ENCODE assay signal across 13 cellular contexts in the genomic region with DNA sequence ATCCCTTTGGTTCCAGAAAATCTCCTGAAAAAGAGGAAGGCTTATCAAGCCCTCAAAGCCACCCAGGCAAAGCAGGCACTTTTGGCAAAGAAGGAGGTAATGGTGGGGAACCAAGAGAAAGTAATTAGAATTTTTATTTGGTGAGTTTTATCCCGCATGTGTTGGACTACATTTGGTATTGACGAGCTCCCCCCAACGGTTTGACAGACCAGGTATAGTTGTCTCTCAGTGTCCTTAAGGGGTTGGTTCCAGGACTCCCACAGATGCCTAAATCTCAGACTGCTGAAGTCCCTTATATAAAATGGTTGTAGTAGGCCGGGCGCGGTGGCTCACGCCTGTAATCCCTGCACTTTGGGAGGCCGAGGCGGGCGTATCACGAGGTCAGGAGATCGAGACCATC. TPM values are rescaled to one million over a fixed set of nuclear protein-coding genes. Genes with fewer than 3 reads are reported as not detected.
DNase-seq lines count a peak whose midpoint lies in the region; ATAC-seq, FAIRE-seq and TF ChIP-seq lines count a peak whose summit lies in the region.
"Not testable (repeated sequence)": the region's sequence is repeated elsewhere in the genome, so short reads cannot be mapped to it uniquely, and the experiment has no call there.
"Had no signal": no experiment of that assay in that cellular context is flagged by ENCODE, and none has a peak within 500 bp of the region (broad histone marks: within the 10 kb centered on the region; RNA-seq: fewer than 3 reads in every experiment).

No MANE protein-coding gene starts in this region.

- peak overlapping the region; percentile 91 to 99 (median 99) for H3K4me3 Mint-ChIP-seq in CD8-positive, alpha-beta memory T cell
- peak overlapping the region; percentile 99 for H3K4me3 Mint-ChIP-seq in T-helper 1 cell treated with Interleukin-12 subunit alpha and Interleukin-12 subunit beta and Interleukin-4 antibody, amounts not matched to agents 30 μg/mL and 1 μg/mL, for 36 hours

- ATAC-seq in thoracic aorta (ENCODE audit: insufficient number of reproducible peaks, low FRiP score, low read depth), result not testable (repeated sequence)

- H3K27me3 Mint-ChIP-seq in CD8-positive, alpha-beta memory T cell; T-helper 1 cell treated with Interleukin-12 subunit alpha and Interleukin-12 subunit beta and Interleukin-4 antibody, amounts not matched to agents 30 μg/mL and 1 μg/mL, for 36 hours (ENCODE audit: low read depth): not testable (repeated sequence)

- H3K9me3 ChIP-seq in CD8-positive, alpha-beta memory T cell (ENCODE audit: low read length); KOPT-K1 (ENCODE audit: insufficient read depth, low read length, poor library complexity, severe bottlenecking); adipocyte (ENCODE audit: control insufficient read depth, low read length); endothelial cell of umbilical vein (replicated peaks; ENCODE audit: control insufficient read depth, insufficient read depth, low read length); kidney (ENCODE audit: control insufficient read depth in 1 of 2, low read length in 2 of 2); osteoblast (ENCODE audit: low read depth, low read length); thoracic aorta: not testable (repeated sequence)

- peak overlapping the region; percentile 96 for H3K27ac ChIP-seq in CD8-positive, alpha-beta memory T cell (ENCODE audit: low read depth, low read length)
- H3K27ac ChIP-seq in KOPT-K1 (ENCODE audit: low read depth, low read length, poor library complexity, severe bottlenecking) (peak overlapping the region; percentile 89), osteoblast (ENCODE audit: low read depth, low read length) (peak overlapping the region; percentile 84), thoracic aorta (peak overlapping the region; percentile 85 to 96)
- not testable (repeated sequence) for H3K27ac ChIP-seq in endothelial cell of umbilical vein (ENCODE audit: insufficient read depth, low read depth, low read length); kidney (ENCODE audit: low read depth in 2 of 2, low read length in 2 of 2)

- TF ChIP-seq POLR2A in endothelial cell of umbilical vein (IDR thresholded peaks at IDR 0.05; ENCODE audit: low read depth, low read length), result not testable (repeated sequence)

- FAIRE-seq in endothelial cell of umbilical vein (lab: Jason Lieb, UNC); kidney (lab: Jason Lieb, UNC): not testable (repeated sequence)

- peaks cover 26% of the 10 kb centered on the region for H3K36me3 ChIP-seq in CD8-positive, alpha-beta memory T cell (ENCODE audit: insufficient read depth, low read length)
- peaks cover 46% of the 10 kb centered on the region for H3K36me3 ChIP-seq in KOPT-K1 (ENCODE audit: insufficient read depth, low read length)
- peaks cover 40% of the 10 kb centered on the region for H3K36me3 ChIP-seq in adipocyte (ENCODE audit: control insufficient read depth, insufficient read depth, low read length, severe bottlenecking)
- H3K36me3 ChIP-seq in endothelial cell of umbilical vein (ENCODE audit: control insufficient read depth in 2 of 2, extremely low read depth in 1 of 2, insufficient read depth in 2 of 2, low read length in 2 of 2), result peaks cover 20 to 26% of the 10 kb centered on the region in 2 experiments
- H3K36me3 ChIP-seq in kidney (ENCODE audit: control insufficient read depth in 1 of 2, insufficient read depth in 2 of 2, low read length in 2 of 2), result peaks cover 19 to 28% of the 10 kb centered on the region in 2 donors
- peaks cover 39% of the 10 kb centered on the region for H3K36me3 ChIP-seq in osteoblast (ENCODE audit: insufficient read depth, low read length)
- H3K36me3 ChIP-seq in thoracic aorta, result peaks cover 26% of the 10 kb centered on the region

- CTCF ChIA-PET in CD8-positive, alpha-beta memory T cell (lab: Charles Lee), result interaction anchor here (1.3 to 3.0 kb wide), 3 partner anchors 10 to 135 kb away, joined by 3 to 14 read pairs (median 11); a partner anchor contains a TSS
- CTCF ChIA-PET in endothelial cell of umbilical vein (lab: Charles Lee), result interaction anchor here (0.9 kb wide), 1 partner anchor 219 kb away, joined by 5 read pairs; no protein-coding TSS in a partner anchor

- intact Hi-C loops in endothelial cell of umbilical vein (cut with micrococcal nuclease); kidney (cut with DNase I): not testable (repeated sequence)

- H3K9me3 Mint-ChIP-seq in CD8-positive, alpha-beta memory T cell; T-helper 1 cell treated with Interleukin-12 subunit alpha and Interleukin-12 subunit beta and Interleukin-4 antibody, amounts not matched to agents 30 μg/mL and 1 μg/mL, for 36 hours: not testable (repeated sequence)

- H3K27me3 ChIP-seq in CD8-positive, alpha-beta memory T cell (ENCODE audit: insufficient read depth, low read length, poor library complexity, severe bottlenecking); adipocyte (replicated peaks; ENCODE audit: control insufficient read depth, insufficient read depth, low read length); endothelial cell of umbilical vein (ENCODE audit: control insufficient read depth in 2 of 2, insufficient read depth in 2 of 2, low read length in 2 of 2); osteoblast (ENCODE audit: insufficient read depth, low read length); thoracic aorta (replicated peaks; ENCODE audit: insufficient read depth): not testable (repeated sequence)

- peaks cover 5 to 55% (median 16%) of the 10 kb centered on the region in 3 donors for H3K36me3 Mint-ChIP-seq in CD8-positive, alpha-beta memory T cell
- peaks cover 29% of the 10 kb centered on the region for H3K36me3 Mint-ChIP-seq in T-helper 1 cell treated with Interleukin-12 subunit alpha and Interleukin-12 subunit beta and Interleukin-4 antibody, amounts not matched to agents 30 μg/mL and 1 μg/mL, for 36 hours (ENCODE audit: low read depth)

- not testable (repeated sequence) for H3K9me1 ChIP-seq in endothelial cell of umbilical vein (replicated peaks; ENCODE audit: control insufficient read depth, extremely low read depth, insufficient read depth, low read length)

- H2AFZ ChIP-seq in endothelial cell of umbilical vein (ENCODE audit: low read depth, low read length); osteoblast (ENCODE audit: low read length): not testable (repeated sequence)

- peak overlapping the region; percentile 89 to 100 (median 99) for H3K27ac Mint-ChIP-seq in CD8-positive, alpha-beta memory T cell
- H3K27ac Mint-ChIP-seq in T-helper 1 cell treated with Interleukin-12 subunit alpha and Interleukin-12 subunit beta and Interleukin-4 antibody, amounts not matched to agents 30 μg/mL and 1 μg/mL, for 36 hours, result peak overlapping the region; percentile 99

- peaks cover 36% of the 10 kb centered on the region for H3K79me2 ChIP-seq in endothelial cell of umbilical vein (ENCODE audit: control insufficient read depth, insufficient read depth, low read length)
- peaks cover 55% of the 10 kb centered on the region for H3K79me2 ChIP-seq in osteoblast (ENCODE audit: insufficient read depth, low read length)

- peaks cover 12% of the 10 kb centered on the region for H3K4me1 ChIP-seq in CD8-positive, alpha-beta memory T cell (ENCODE audit: insufficient read depth, low read length)
- H3K4me1 ChIP-seq in adipocyte (ENCODE audit: control insufficient read depth, insufficient read depth, low read length); endothelial cell of umbilical vein (ENCODE audit: control insufficient read depth, extremely low read depth, insufficient read depth, low read length); kidney (ENCODE audit: control insufficient read depth in 1 of 2, insufficient read depth in 1 of 2, low read depth in 1 of 2, low read length in 2 of 2): not testable (repeated sequence)
- H3K4me1 ChIP-seq in osteoblast (ENCODE audit: insufficient read depth, low read length) (peaks cover 10% of the 10 kb centered on the region), thoracic aorta (ENCODE audit: control insufficient read depth in 1 of 2, low read depth in 2 of 2) (peaks cover 13 to 19% of the 10 kb centered on the region in 2 donors)

- BruUV-seq in endothelial cell of umbilical vein (replicated peaks; lab: Mats Ljungman, UMichigan), result not testable (repeated sequence)

- not testable (repeated sequence) for TF ChIP-seq CTCF in endothelial cell of umbilical vein (IDR thresholded peaks at IDR 0.05; ENCODE audit: extremely low read depth in 1 of 2, insufficient read depth in 1 of 2, low read depth in 1 of 2, low read length in 2 of 2); kidney (IDR thresholded peaks at IDR 0.05; ENCODE audit: borderline replicate concordance, extremely low read depth, insufficient read depth); osteoblast (IDR thresholded peaks at IDR 0.05; ENCODE audit: extremely low read depth, low read depth, low read length); thoracic aorta (IDR thresholded peaks at IDR 0.05)

- H3K4me2 ChIP-seq in endothelial cell of umbilical vein (ENCODE audit: insufficient read depth, low read length), result peak overlapping the region; percentile 76
- peak overlapping the region; percentile 77 for H3K4me2 ChIP-seq in osteoblast (ENCODE audit: insufficient read depth, low read length)

- H4K20me1 ChIP-seq in endothelial cell of umbilical vein (replicated peaks; ENCODE audit: control insufficient read depth, extremely low read depth, insufficient read depth, low read length); osteoblast (ENCODE audit: insufficient read depth, low read length): not testable (repeated sequence)

- H3K9ac ChIP-seq in adipocyte (ENCODE audit: low read length) (peak overlapping the region; percentile 92), endothelial cell of umbilical vein (replicated peaks; ENCODE audit: extremely low read depth, insufficient read depth, low read length) (peak overlapping the region; percentile 94), kidney (ENCODE audit: low read length in 2 of 2) (peak overlapping the region; percentile 31 to 93)

- not testable (repeated sequence) for DNase-seq in CD8-positive, alpha-beta memory T cell; adipocyte (ENCODE audit: low read depth); endothelial cell of umbilical vein (ENCODE audit: low read depth, low spot score); kidney; osteoblast (ENCODE audit: insufficient read length, low spot score, missing footprints); thoracic aorta (ENCODE audit: low spot score)

- POLR2A ChIA-PET in CD8-positive, alpha-beta memory T cell (lab: Charles Lee), result interaction anchor here (2.1 to 3.1 kb wide), 3 partner anchors 10 to 109 kb away, joined by 18 to 40 read pairs (median 28); a partner anchor contains a TSS
- POLR2A ChIA-PET in endothelial cell of umbilical vein (lab: Charles Lee), result interaction anchor here (1.8 kb wide), 1 partner anchor 10 kb away, joined by 5 read pairs; a partner anchor contains a TSS

- peak overlapping the region; percentile 94 for H3K4me3 ChIP-seq in CD8-positive, alpha-beta memory T cell (ENCODE audit: low read length)
- H3K4me3 ChIP-seq in adipocyte (ENCODE audit: low read length) (peak overlapping the region; percentile 84), endothelial cell of umbilical vein (replicated peaks in 1 of 3; ENCODE audit: insufficient read depth in 1 of 3, low read depth in 1 of 3, low read length in 3 of 3) (peak overlapping the region; percentile 77 to 91 (median 86)), kidney (ENCODE audit: low read length in 2 of 2) (peak overlapping the region; percentile 93 to 100), osteoblast (ENCODE audit: insufficient read depth, low read length) (peak overlapping the region; percentile 82), thoracic aorta (peak overlapping the region; percentile 83)

- peaks cover 24 to 33% (median 33%) of the 10 kb centered on the region in 3 donors for H3K4me1 Mint-ChIP-seq in CD8-positive, alpha-beta memory T cell
- not testable (repeated sequence) for H3K4me1 Mint-ChIP-seq in T-helper 1 cell treated with Interleukin-12 subunit alpha and Interleukin-12 subunit beta and Interleukin-4 antibody, amounts not matched to agents 30 μg/mL and 1 μg/mL, for 36 hours (ENCODE audit: low read depth)

- dilution Hi-C loops in endothelial cell of umbilical vein (cut with MboI; ENCODE audit: extremely low pct_ligation_motif_present, low sequenced_read_pairs), result not testable (repeated sequence)

RNA-seq across cellular contexts. Expression of a gene that starts 1.5 kb away (rescaled TPM):
- 100 to 1,000 TPM; 199 to 200 TPM for total RNA-seq in CD8-positive, alpha-beta memory T cell
- 95.0 TPM for polyA plus RNA-seq in CD8-positive, alpha-beta memory T cell
- total RNA-seq in endothelial cell of umbilical vein (94.4 and 103 TPM in 2 replicates), kidney (80.7 TPM), osteoblast (112 and 128 TPM in 2 replicates), thoracic aorta (10 to 100 TPM; 55.5 to 75.8 TPM)
- polyA plus RNA-seq in endothelial cell of umbilical vein (31.1 and 36.9 TPM in 2 replicates), kidney (ENCODE audit: insufficient read depth, low read depth, low replicate concordance) (47.0 TPM)
- polyA plus RNA-seq in endothelial cell of umbilical vein (2011; cell fraction: cytosol; rRNA removed), result 45.1 and 46.4 TPM in 2 replicates
- 22.7 and 29.3 TPM in 2 replicates for polyA plus RNA-seq in endothelial cell of umbilical vein (2011; cell fraction: nucleus; rRNA removed)
- 76.1 and 116 TPM in 2 replicates for polyA plus RNA-seq in endothelial cell of umbilical vein (2012)
- 48.1 and 48.9 TPM in 2 replicates for polyA minus RNA-seq in endothelial cell of umbilical vein
- 47.2 TPM for polyA minus RNA-seq in endothelial cell of umbilical vein (2011; cell fraction: cytosol; rRNA and poly(A)+ RNA removed)
- 33.2 and 38.6 TPM in 2 replicates for polyA minus RNA-seq in endothelial cell of umbilical vein (2011; cell fraction: nucleus; rRNA and poly(A)+ RNA removed)

RNA-seq across cellular contexts. Expression of a gene that starts 35.0 kb away (rescaled TPM):
- not detected for total RNA-seq in CD8-positive, alpha-beta memory T cell
- not detected for polyA plus RNA-seq in CD8-positive, alpha-beta memory T cell
- total RNA-seq in endothelial cell of umbilical vein, result not detected in 2 replicates
- 0.13 TPM in 1 of 2 replicates, not detected in the other for polyA plus RNA-seq in endothelial cell of umbilical vein
- polyA plus RNA-seq in endothelial cell of umbilical vein (2011; cell fraction: cytosol; rRNA removed), result not detected in 2 replicates
- not detected in 2 replicates for polyA plus RNA-seq in endothelial cell of umbilical vein (2011; cell fraction: nucleus; rRNA removed)
- not detected in 2 replicates for polyA plus RNA-seq in endothelial cell of umbilical vein (2012)
- polyA minus RNA-seq in endothelial cell of umbilical vein, result 0.29 TPM in 1 of 2 replicates, not detected in the other
- polyA minus RNA-seq in endothelial cell of umbilical vein (2011; cell fraction: cytosol; rRNA and poly(A)+ RNA removed), result not detected
- not detected in 2 replicates for polyA minus RNA-seq in endothelial cell of umbilical vein (2011; cell fraction: nucleus; rRNA and poly(A)+ RNA removed)
- not detected for total RNA-seq in kidney
- not detected for polyA plus RNA-seq in kidney (ENCODE audit: insufficient read depth, low read depth, low replicate concordance)
- not detected in 2 replicates for total RNA-seq in osteoblast
- not detected for total RNA-seq in thoracic aorta
- total RNA-seq: activated CD8-positive, alpha-beta memory T cell treated with anti-CD3 and anti-CD28 coated beads for 36 hours; aorta; glomerular endothelial cell; H4; HT1080 had no signal
- polyA plus RNA-seq: aorta had no signal

RNA-seq across cellular contexts. Expression of a gene that starts 48.4 kb away (rescaled TPM):
- total RNA-seq in CD8-positive, alpha-beta memory T cell, result 10 to 100 TPM; 53.1 to 55.8 TPM
- 122 TPM for polyA plus RNA-seq in CD8-positive, alpha-beta memory T cell
- 43.3 and 53.1 TPM in 2 replicates for total RNA-seq in endothelial cell of umbilical vein
- polyA plus RNA-seq in endothelial cell of umbilical vein, result 40.8 and 46.4 TPM in 2 replicates
- polyA plus RNA-seq in endothelial cell of umbilical vein (2011; cell fraction: cytosol; rRNA removed), result 49.1 and 51.6 TPM in 2 replicates
- 31.4 and 34.4 TPM in 2 replicates for polyA plus RNA-seq in endothelial cell of umbilical vein (2011; cell fraction: nucleus; rRNA removed)
- polyA plus RNA-seq in endothelial cell of umbilical vein (2012), result 27.0 and 33.6 TPM in 2 replicates
- 28.2 and 31.4 TPM in 2 replicates for polyA minus RNA-seq in endothelial cell of umbilical vein
- polyA minus RNA-seq in endothelial cell of umbilical vein (2011; cell fraction: cytosol; rRNA and poly(A)+ RNA removed), result 21.9 TPM
- 7.0 and 9.2 TPM in 2 replicates for polyA minus RNA-seq in endothelial cell of umbilical vein (2011; cell fraction: nucleus; rRNA and poly(A)+ RNA removed)
- total RNA-seq in kidney, result 49.9 TPM
- 40.1 TPM for polyA plus RNA-seq in kidney (ENCODE audit: insufficient read depth, low read depth, low replicate concordance)
- 33.3 TPM in 2 replicates for total RNA-seq in osteoblast
- total RNA-seq in thoracic aorta, result 10 to 100 TPM; 33.7 to 40.3 TPM
